Comparison of ENCODE assay signal across 18 cellular contexts in the genomic region with DNA sequence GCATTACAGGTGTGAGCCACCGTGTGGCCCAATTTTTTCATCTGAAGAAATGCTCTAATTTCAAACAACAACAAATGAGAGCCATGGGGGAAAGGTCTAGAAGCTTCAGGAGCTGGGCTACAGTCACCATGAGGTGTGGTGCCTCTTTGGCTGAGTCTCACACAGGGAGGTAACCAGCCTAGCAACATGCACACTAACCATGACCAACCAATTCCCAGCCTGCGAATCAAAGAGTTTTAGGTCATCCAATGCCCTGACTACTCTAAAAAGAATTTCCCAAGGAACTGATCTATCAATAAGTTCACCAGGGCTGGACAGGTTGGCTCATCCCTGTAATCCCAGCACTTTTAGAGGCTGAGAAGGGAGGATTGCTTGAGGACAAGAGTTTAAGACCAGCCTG. TPM values are rescaled to one million over a fixed set of nuclear protein-coding genes. Genes with fewer than 3 reads are reported as not detected.
DNase-seq lines count a peak whose midpoint lies in the region; ATAC-seq and TF ChIP-seq lines count a peak whose summit lies in the region.
"Had no signal": no experiment of that assay in that cellular context is flagged by ENCODE, and none has a peak within 500 bp of the region (broad histone marks: within the 10 kb centered on the region; RNA-seq: fewer than 3 reads in every experiment).

No MANE protein-coding gene starts in this region.

- POLR2A ChIA-PET in CD8-positive, alpha-beta memory T cell (lab: Charles Lee): interaction anchor here (0.6 kb wide), 1 partner anchor 10 kb away, joined by 3 read pairs; no protein-coding TSS in a partner anchor
- POLR2A ChIA-PET in activated CD4-positive, alpha-beta memory T cell treated with anti-CD3 and anti-CD28 coated beads for 36 hours (lab: Charles Lee): interaction anchor here (1.3 kb wide), 1 partner anchor 10 kb away, joined by 3 read pairs; no protein-coding TSS in a partner anchor
- POLR2A ChIA-PET in WTC11 (lab: Charles Lee) (interaction anchor here (0.5 kb wide), 1 partner anchor 21 kb away, joined by 3 read pairs; no protein-coding TSS in a partner anchor), GM10248 (lab: Yijun Ruan, JAX) (no interaction called here)

- peaks cover 29 to 51% (median 42%) of the 10 kb centered on the region in 3 donors for H3K4me1 Mint-ChIP-seq in CD8-positive, alpha-beta memory T cell
- peaks cover 54% of the 10 kb centered on the region for H3K4me1 Mint-ChIP-seq in activated CD4-positive, alpha-beta memory T cell treated with anti-CD3 and anti-CD28 coated beads for 36 hours (ENCODE audit: low read depth)
- H3K4me1 Mint-ChIP-seq in WTC11: peaks cover 16% of the 10 kb centered on the region

- CTCF ChIA-PET in CD8-positive, alpha-beta memory T cell (lab: Charles Lee): no interaction called here
- CTCF ChIA-PET in activated CD4-positive, alpha-beta memory T cell treated with anti-CD3 and anti-CD28 coated beads for 36 hours (lab: Charles Lee): interaction anchor here (6.6 kb wide), 1 partner anchor 35 kb away, joined by 51 read pairs; no protein-coding TSS in a partner anchor
- CTCF ChIA-PET in WTC11 (lab: Charles Lee): interaction anchor here (1.2 to 1.6 kb wide), 2 partner anchors 34 to 36 kb away, joined by 5 read pairs; no protein-coding TSS in a partner anchor
- CTCF ChIA-PET in GM10248 (lab: Yijun Ruan, JAX): interaction anchor here (2.6 kb wide), 1 partner anchor 34 kb away, joined by 8 read pairs; no protein-coding TSS in a partner anchor

- H3K4me1 ChIP-seq in CD8-positive, alpha-beta memory T cell (ENCODE audit: insufficient read depth, low read length): peaks cover 33% of the 10 kb centered on the region

- H3K27me3 ChIP-seq in CD8-positive, alpha-beta memory T cell (ENCODE audit: insufficient read depth, low read length, poor library complexity, severe bottlenecking): no peaks in the 10 kb centered on the region

- no peak overlapping the region for H3K27ac ChIP-seq in CD8-positive, alpha-beta memory T cell (ENCODE audit: low read depth, low read length)

- no peaks in the 10 kb centered on the region for H3K27me3 Mint-ChIP-seq in CD8-positive, alpha-beta memory T cell
- no peaks in the 10 kb centered on the region for H3K27me3 Mint-ChIP-seq in activated CD4-positive, alpha-beta memory T cell treated with anti-CD3 and anti-CD28 coated beads for 36 hours
- H3K27me3 Mint-ChIP-seq in WTC11 (ENCODE audit: low read depth): no peaks in the 10 kb centered on the region

- peak overlapping the region; percentile 47 to 94 (median 77) for H3K27ac Mint-ChIP-seq in CD8-positive, alpha-beta memory T cell
- H3K27ac Mint-ChIP-seq in activated CD4-positive, alpha-beta memory T cell treated with anti-CD3 and anti-CD28 coated beads for 36 hours: peak overlapping the region; percentile 100
- H3K27ac Mint-ChIP-seq in WTC11: no peak overlapping the region
- H3K27ac Mint-ChIP-seq: endodermal cell, GM23338 had no signal

- no peaks in the 10 kb centered on the region for H3K36me3 ChIP-seq in CD8-positive, alpha-beta memory T cell (ENCODE audit: insufficient read depth, low read length)

- intact Hi-C loops in activated CD4-positive, alpha-beta memory T cell treated with anti-CD3 and anti-CD28 coated beads for 36 hours (cut with micrococcal nuclease): no loop called here

- H3K9me3 Mint-ChIP-seq in CD8-positive, alpha-beta memory T cell: no peaks in the 10 kb centered on the region
- H3K9me3 Mint-ChIP-seq in activated CD4-positive, alpha-beta memory T cell treated with anti-CD3 and anti-CD28 coated beads for 36 hours: no peaks in the 10 kb centered on the region
- H3K9me3 Mint-ChIP-seq in WTC11: no peaks in the 10 kb centered on the region
- H3K9me3 Mint-ChIP-seq: endodermal cell, GM23338 had no signal

- no peak for TF ChIP-seq CTCF in WTC11 (IDR thresholded peaks at IDR 0.05)
- TF ChIP-seq CTCF in GM10248 (IDR thresholded peaks at IDR 0.05; ENCODE audit: control extremely low read depth, extremely low read depth, low read depth, missing control alignments): no peak

- H3K4me3 ChIP-seq in CD8-positive, alpha-beta memory T cell (ENCODE audit: low read length): no peak overlapping the region
- H3K4me3 ChIP-seq: GM23338 had no signal

- H3K9me3 ChIP-seq in CD8-positive, alpha-beta memory T cell (ENCODE audit: low read length): no peaks in the 10 kb centered on the region

- peak; percentile 55 for ATAC-seq in esophagus mucosa
- ATAC-seq in WTC11: no peak
- ATAC-seq: GM23338 had no signal

- DNase-seq in AG08395 (ENCODE audit: low spot score) (peak; percentile 32), COR-L47 (lab: John Stamatoyannopoulos, UW) (no peak), WTC11 (ENCODE audit: low spot score) (no peak), GM10248 (ENCODE audit: extremely low spot score) (no peak)
- DNase-seq in CD8-positive, alpha-beta memory T cell: no peak
- DNase-seq in activated CD4-positive, alpha-beta memory T cell treated with anti-CD3 and anti-CD28 coated beads for 36 hours: no peak
- DNase-seq in stimulated activated naive CD4-positive, alpha-beta T cell treated with Interleukin-2 at 50 U/mL for 16 hours (lab: John Stamatoyannopoulos, UW): no peak
- DNase-seq: amniotic stem cell; DMS79 treated with DMSO at 0.1 percent for 48 hours; endodermal cell; mesenchymal stem cell; MM.1S; NCI-H2029; NCI-H510A treated with DMSO at 0.1 percent for 48 hours; retina; stimulated activated CD4-positive, alpha-beta T cell treated with anti-CD3 and anti-CD28 coated beads, Interleukin-15, amount 100 ng/mL, for 24 hours had no signal

- H3K36me3 Mint-ChIP-seq in CD8-positive, alpha-beta memory T cell: peaks cover 2 to 42% (median 5%) of the 10 kb centered on the region in 3 donors
- peaks cover 41% of the 10 kb centered on the region for H3K36me3 Mint-ChIP-seq in activated CD4-positive, alpha-beta memory T cell treated with anti-CD3 and anti-CD28 coated beads for 36 hours
- H3K36me3 Mint-ChIP-seq in WTC11: no peaks in the 10 kb centered on the region

- peak overlapping the region in 5 of 7 donors; percentile 16 to 70 (median 24) for H3K4me3 Mint-ChIP-seq in CD8-positive, alpha-beta memory T cell
- no peak overlapping the region for H3K4me3 Mint-ChIP-seq in activated CD4-positive, alpha-beta memory T cell treated with anti-CD3 and anti-CD28 coated beads for 36 hours
- no peak overlapping the region for H3K4me3 Mint-ChIP-seq in WTC11
- H3K4me3 Mint-ChIP-seq: endodermal cell, GM23338 had no signal

TF ChIP-seq in WTC11, 78 proteins besides CTCF, POLR2A, EP300 and RAD21 (continues in another document):
- TF ChIP-seq, protein P1, sequence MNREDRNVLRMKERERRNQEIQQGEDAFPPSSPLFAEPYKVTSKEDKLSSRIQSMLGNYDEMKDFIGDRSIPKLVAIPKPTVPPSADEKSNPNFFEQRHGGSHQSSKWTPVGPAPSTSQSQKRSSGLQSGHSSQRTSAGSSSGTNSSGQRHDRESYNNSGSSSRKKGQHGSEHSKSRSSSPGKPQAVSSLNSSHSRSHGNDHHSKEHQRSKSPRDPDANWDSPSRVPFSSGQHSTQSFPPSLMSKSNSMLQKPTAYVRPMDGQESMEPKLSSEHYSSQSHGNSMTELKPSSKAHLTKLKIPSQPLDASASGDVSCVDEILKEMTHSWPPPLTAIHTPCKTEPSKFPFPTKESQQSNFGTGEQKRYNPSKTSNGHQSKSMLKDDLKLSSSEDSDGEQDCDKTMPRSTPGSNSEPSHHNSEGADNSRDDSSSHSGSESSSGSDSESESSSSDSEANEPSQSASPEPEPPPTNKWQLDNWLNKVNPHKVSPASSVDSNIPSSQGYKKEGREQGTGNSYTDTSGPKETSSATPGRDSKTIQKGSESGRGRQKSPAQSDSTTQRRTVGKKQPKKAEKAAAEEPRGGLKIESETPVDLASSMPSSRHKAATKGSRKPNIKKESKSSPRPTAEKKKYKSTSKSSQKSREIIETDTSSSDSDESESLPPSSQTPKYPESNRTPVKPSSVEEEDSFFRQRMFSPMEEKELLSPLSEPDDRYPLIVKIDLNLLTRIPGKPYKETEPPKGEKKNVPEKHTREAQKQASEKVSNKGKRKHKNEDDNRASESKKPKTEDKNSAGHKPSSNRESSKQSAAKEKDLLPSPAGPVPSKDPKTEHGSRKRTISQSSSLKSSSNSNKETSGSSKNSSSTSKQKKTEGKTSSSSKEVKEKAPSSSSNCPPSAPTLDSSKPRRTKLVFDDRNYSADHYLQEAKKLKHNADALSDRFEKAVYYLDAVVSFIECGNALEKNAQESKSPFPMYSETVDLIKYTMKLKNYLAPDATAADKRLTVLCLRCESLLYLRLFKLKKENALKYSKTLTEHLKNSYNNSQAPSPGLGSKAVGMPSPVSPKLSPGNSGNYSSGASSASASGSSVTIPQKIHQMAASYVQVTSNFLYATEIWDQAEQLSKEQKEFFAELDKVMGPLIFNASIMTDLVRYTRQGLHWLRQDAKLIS (CRISPR knock-in tag; IDR thresholded peaks at IDR 0.05; ENCODE audit: borderline replicate concordance): no peak
- TF ChIP-seq HMGA2 (CRISPR knock-in tag; IDR thresholded peaks at IDR 0.05): no peak
- TF ChIP-seq FOXJ3 (CRISPR knock-in tag; IDR thresholded peaks at IDR 0.05; ENCODE audit: borderline replicate concordance): no peak
- TF ChIP-seq GRHL2 (CRISPR knock-in tag; IDR thresholded peaks at IDR 0.05; ENCODE audit: insufficient replicate concordance, severe bottlenecking): no peak
- no peak for TF ChIP-seq CREM (CRISPR knock-in tag; IDR thresholded peaks at IDR 0.05)

RNA-seq across cellular contexts. Expression of a gene that starts 29.9 kb away (rescaled TPM):
- 10 to 100 TPM; 15.0 to 17.1 TPM for total RNA-seq in CD8-positive, alpha-beta memory T cell
- polyA plus RNA-seq in CD8-positive, alpha-beta memory T cell: 8.3 TPM
- 10 to 100 TPM; 44.9 to 45.7 TPM for total RNA-seq in activated CD4-positive, alpha-beta memory T cell treated with anti-CD3 and anti-CD28 coated beads for 36 hours
- 0.20 TPM for total RNA-seq in esophagus mucosa
- total RNA-seq in WTC11 (2021): 3.2 to 4.5 TPM (median 3.5 TPM) in 3 replicates

RNA-seq across cellular contexts. Expression of a gene that starts 39.5 kb away (rescaled TPM):
- 10 to 100 TPM; 23.6 to 24.8 TPM for total RNA-seq in CD8-positive, alpha-beta memory T cell
- polyA plus RNA-seq in CD8-positive, alpha-beta memory T cell: 37.8 TPM
- total RNA-seq in activated CD4-positive, alpha-beta memory T cell treated with anti-CD3 and anti-CD28 coated beads for 36 hours: 10 to 100 TPM; 32.5 to 33.1 TPM
- total RNA-seq in esophagus mucosa: 7.6 TPM
- 42.9 to 45.1 TPM (median 44.5 TPM) in 3 replicates for total RNA-seq in WTC11 (2021)

RNA-seq across cellular contexts. Expression of a gene that starts 50.5 kb away (rescaled TPM):
- total RNA-seq in CD8-positive, alpha-beta memory T cell: under 1 TPM; 0.07 to 0.11 TPM
- polyA plus RNA-seq in CD8-positive, alpha-beta memory T cell: 0.33 TPM
- total RNA-seq in activated CD4-positive, alpha-beta memory T cell treated with anti-CD3 and anti-CD28 coated beads for 36 hours: under 1 TPM; 0.44 to 0.50 TPM
- total RNA-seq in esophagus mucosa: not detected
- total RNA-seq in WTC11 (2021): 7.9 to 10.6 TPM (median 10.1 TPM) in 3 replicates

RNA-seq across cellular contexts. Expression of a gene that starts 54.9 kb away (rescaled TPM):
- total RNA-seq in CD8-positive, alpha-beta memory T cell: 10 to 100 TPM; 54.5 to 60.3 TPM
- polyA plus RNA-seq in CD8-positive, alpha-beta memory T cell: 71.3 TPM
- total RNA-seq in activated CD4-positive, alpha-beta memory T cell treated with anti-CD3 and anti-CD28 coated beads for 36 hours: 10 to 100 TPM; 78.6 to 79.4 TPM
- total RNA-seq in esophagus mucosa: 9.4 TPM
- total RNA-seq in WTC11 (2021): 19.8 to 23.0 TPM (median 21.9 TPM) in 3 replicates

RNA-seq across cellular contexts. Expression of a gene that starts 59.8 kb away (rescaled TPM):
- total RNA-seq in CD8-positive, alpha-beta memory T cell: 1 to 10 TPM; 6.5 to 7.5 TPM
- not detected for polyA plus RNA-seq in CD8-positive, alpha-beta memory T cell
- 1 to 10 TPM; 6.9 to 8.2 TPM for total RNA-seq in activated CD4-positive, alpha-beta memory T cell treated with anti-CD3 and anti-CD28 coated beads for 36 hours
- total RNA-seq in esophagus mucosa: 1.00 TPM
- total RNA-seq in WTC11 (2021): 10.2 to 11.9 TPM (median 11.1 TPM) in 3 replicates

Comparison
In these comparisons a context has a peak if more than half of its experiments do, and no peak if none do; other contexts are left out.
1. H3K4me3 Mint-ChIP-seq: peak in CD8-positive, alpha-beta memory T cell (5 of 7); none in activated CD4-positive, alpha-beta memory T cell treated with anti-CD3 and anti-CD28 coated beads for 36 hours (single experiment) and WTC11 (single experiment).